Comparison of ENCODE assay signal across 8 cellular contexts in genomic region chr11:95231126-95231880, GRCh38. TPM values are rescaled to one million over a fixed set of nuclear protein-coding genes. Genes with fewer than 3 reads are reported as not detected.
DNase-seq lines count a peak whose midpoint lies in the region; ATAC-seq, FAIRE-seq and TF ChIP-seq lines count a peak whose summit lies in the region.

SESN3 (minus strand) TSS chr11:95231202; CDS start chr11:95230860, 342 bp downstream.

- H2BK5ac ChIP-seq in trophoblast cell (ENCODE audit: low read depth, low read length, poor library complexity) = peak within 1 kb of the TSS; percentile 97

- ATAC-seq in HG02840 (IDR thresholded peaks at IDR 0.05; ENCODE audit: low FRiP score, unreplicated experiment) (peak; percentile 97), heart left ventricle (peak; percentile 98 to 99 (median 98))

- peak within 1 kb of the TSS; percentile 48 for H2BK12ac ChIP-seq in trophoblast cell (ENCODE audit: low read length)

- peak; percentile 100 for FAIRE-seq in GM12892 (lab: Jason Lieb, UNC)

- peak; percentile 76 for DNase-seq in GM12892 (ENCODE audit: insufficient read length)
- peak; percentile 99 for DNase-seq in NCI-H1436 treated with DMSO at 0.1 percent for 48 hours (lab: John Stamatoyannopoulos, UW)
- DNase-seq in T-helper 1 cell = peak; percentile 98 to 99 (median 98)
- DNase-seq in heart left ventricle = peak; percentile 99
- DNase-seq in trophoblast cell = peak; percentile 99 to 100
- DNase-seq in tibial nerve (ENCODE audit: low spot score in 2 of 2) = peak; percentile 97

- peaks cover 17% of the 10 kb centered on the region for H3K79me1 ChIP-seq in trophoblast cell (ENCODE audit: low read length)

- H2BK120ac ChIP-seq in trophoblast cell (ENCODE audit: insufficient read depth, low read length, poor library complexity) = peak within 1 kb of the TSS; percentile 86

- peak within 1 kb of the TSS; percentile 81 for H3K14ac ChIP-seq in trophoblast cell (ENCODE audit: low read length)

- H4K8ac ChIP-seq in trophoblast cell (ENCODE audit: low read depth, low read length) = peak within 1 kb of the TSS; percentile 81

- H3K27me3 ChIP-seq in heart left ventricle = no peaks in the 10 kb centered on the region
- no peaks in the 10 kb centered on the region for H3K27me3 ChIP-seq in trophoblast cell (ENCODE audit: insufficient read depth, low read length)
- H3K27me3 ChIP-seq in tibial nerve = no peaks in the 10 kb centered on the region

- peak within 1 kb of the TSS; percentile 77 for H4K12ac ChIP-seq in trophoblast cell (ENCODE audit: low read depth, low read length)

- peak within 1 kb of the TSS; percentile 82 for H4K91ac ChIP-seq in trophoblast cell (ENCODE audit: low read depth, low read length)

- intact Hi-C loops in heart left ventricle (cut with DNase I) = loop anchor here in 8 of 10 donors (2.0 to 10.0 kb wide), 9 partner anchors 79 to 476 kb away; partner anchors contain the start of gene SRSF8 (in 2 of the 8)

- peak; percentile 50 to 96 for TF ChIP-seq EP300 in tibial nerve (IDR thresholded peaks at IDR 0.05)

- H3K27ac ChIP-seq in adipose tissue (ENCODE audit: low read depth, low read length) (peak within 1 kb of the TSS; percentile 19), heart left ventricle (peak within 1 kb of the TSS; percentile 36 to 90 (median 81)), trophoblast cell (ENCODE audit: low read depth, low read length) (peak within 1 kb of the TSS; percentile 91), tibial nerve (peak within 1 kb of the TSS; percentile 90 to 96 (median 95))

- H3K18ac ChIP-seq in trophoblast cell (ENCODE audit: low read length) = peak within 1 kb of the TSS; percentile 94

- peak within 1 kb of the TSS; percentile 96 for H3K9ac ChIP-seq in trophoblast cell (ENCODE audit: low read length)

- no peak within 1 kb of the TSS for H3K23ac ChIP-seq in trophoblast cell (ENCODE audit: low read length)

- peaks cover 0 to 48% (median 9%) of the 10 kb centered on the region in 12 donors for H3K4me1 ChIP-seq in heart left ventricle
- H3K4me1 ChIP-seq in trophoblast cell (ENCODE audit: control insufficient read depth in 1 of 2, insufficient read depth in 2 of 2, low read length in 2 of 2) = peaks cover 2 to 6% of the 10 kb centered on the region in 2 experiments
- H3K4me1 ChIP-seq in tibial nerve = peaks cover 0 to 58% (median 27%) of the 10 kb centered on the region in 4 donors

- peak in 5 of 12 donors; percentile 15 to 43 (median 39) for TF ChIP-seq CTCF in heart left ventricle (IDR thresholded peaks at IDR 0.05)
- peak in 3 of 5 experiments; percentile 11 to 31 (median 28) for TF ChIP-seq CTCF in tibial nerve (IDR thresholded peaks at IDR 0.05)

- H2AFZ ChIP-seq in trophoblast cell (ENCODE audit: insufficient read depth, low read length, poor library complexity) = peak within 1 kb of the TSS; percentile 59

- H3K79me2 ChIP-seq in trophoblast cell (ENCODE audit: control insufficient read depth, insufficient read depth, low read length, poor library complexity) = peaks cover 19% of the 10 kb centered on the region

- WGBS in adipose tissue, 3 donors = 1% methylated on average over 39 to 40 of the region's 40 CpGs
- WGBS in heart left ventricle, 4 donors = 1 to 2% (median 1%) methylated on average over 11 to 40 of the region's 40 CpGs
- WGBS in trophoblast cell (ENCODE audit: extremely low coverage, insufficient coverage, insufficient read length) = no CpG with 5 or more reads among the region's 40 CpGs
- WGBS in tibial nerve, 2 donors = 1% methylated on average over 18 to 21 of the region's 40 CpGs

- no peaks in the 10 kb centered on the region for H3K9me3 ChIP-seq in heart left ventricle
- peaks cover 1% of the 10 kb centered on the region for H3K9me3 ChIP-seq in trophoblast cell (ENCODE audit: insufficient read depth, low read depth, low read length)
- no peaks in the 10 kb centered on the region for H3K9me3 ChIP-seq in tibial nerve

- H3K4me2 ChIP-seq in trophoblast cell (ENCODE audit: low read length) = peak within 1 kb of the TSS; percentile 59

- peak within 1 kb of the TSS; percentile 100 for H3K4ac ChIP-seq in trophoblast cell (ENCODE audit: low read depth, low read length)

- TF ChIP-seq POLR2A in GM12892 (IDR thresholded peaks at IDR 0.05; ENCODE audit: low read depth, low read length) (peak; percentile 66; the same call in 1 of the 2 replicates), heart left ventricle (IDR thresholded peaks at IDR 0.05) (peak in 1 of 2 donors; percentile 78), tibial nerve (IDR thresholded peaks at IDR 0.05) (peak; percentile 56 to 91)

- peak within 1 kb of the TSS; percentile 78 to 95 (median 88) for H3K4me3 ChIP-seq in heart left ventricle
- H3K4me3 ChIP-seq in trophoblast cell (ENCODE audit: low read depth, low read length) = peak within 1 kb of the TSS; percentile 96
- peak within 1 kb of the TSS; percentile 67 to 98 (median 86) for H3K4me3 ChIP-seq in tibial nerve

- no peaks in the 10 kb centered on the region for H3K36me3 ChIP-seq in heart left ventricle
- no peaks in the 10 kb centered on the region for H3K36me3 ChIP-seq in trophoblast cell (ENCODE audit: control insufficient read depth in 1 of 2, insufficient read depth in 2 of 2, low read length in 2 of 2)
- no peaks in the 10 kb centered on the region for H3K36me3 ChIP-seq in tibial nerve

- peak within 1 kb of the TSS; percentile 47 for H2AK5ac ChIP-seq in trophoblast cell (ENCODE audit: low read length)

RNA-seq across cellular contexts. Expression of gene SESN3, which starts in this region (rescaled TPM):
- 2.6 TPM for polyA plus RNA-seq in GM12892 (2012; ENCODE audit: missing spikeins)
- polyA plus RNA-seq in adipose tissue (10 to 100 TPM in 1 of 3 donors, 1 to 10 TPM in 2; 1.5 to 12.0 (median 2.6) TPM), heart left ventricle (1 to 10 TPM; 1.0 to 1.2 TPM)
- total RNA-seq in heart left ventricle (10 to 100 TPM in 4 of 9 donors, 1 to 10 TPM in 5; 3.1 to 26.5 (median 5.8) TPM), tibial nerve (100 to 1,000 TPM in 1 of 4 donors, 10 to 100 TPM in 3; 57.9 to 106 (median 71.8) TPM)
- polyA plus RNA-seq in trophoblast cell (2013) = 87.0 and 96.4 TPM in 2 replicates

Comparison
In these comparisons a context has a peak if more than half of its experiments do, and no peak if none do; other contexts are left out.
1. Peak in every context shown above with its lines: DNase-seq, ATAC-seq, H3K4me3 ChIP-seq and H3K27ac ChIP-seq.
2. H3K27ac ChIP-seq: peak in every context shown above with its lines; median percentile 95 in tibial nerve; 91 in trophoblast cell; 81 in heart left ventricle; 19 in adipose tissue.